Comparison of ENCODE assay signal across 19 cellular contexts in the genomic region with DNA sequence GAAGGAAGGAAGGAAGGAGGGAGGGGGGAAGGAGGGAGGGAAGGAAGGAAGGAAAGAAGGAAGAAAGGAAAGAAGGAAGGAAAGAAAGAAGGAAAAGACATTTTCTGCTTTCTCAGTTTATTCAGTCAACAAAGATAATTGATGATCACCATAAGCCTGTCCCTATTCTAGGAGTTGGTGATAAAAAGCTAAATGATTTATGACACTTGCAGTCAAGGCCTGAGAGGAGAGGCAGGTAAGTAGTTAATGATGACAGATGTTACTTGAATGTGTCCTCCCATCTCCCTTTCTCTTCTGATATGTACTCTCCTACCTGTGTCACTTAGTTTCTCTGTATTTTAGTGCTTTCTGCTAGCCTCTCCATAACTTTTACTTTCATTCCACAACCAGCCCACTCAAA.
"Had no signal": no experiment of that assay in that cellular context is flagged by ENCODE, and none has a peak within 500 bp of the region (broad histone marks: within the 10 kb centered on the region; RNA-seq: fewer than 3 reads in every experiment).

No MANE protein-coding gene starts in this region.

- DNase-seq: dermis blood vessel endothelial cell; esophagus squamous epithelium; foreskin fibroblast; glutamatergic neuron; islet precursor cell; left ventricle myocardium inferior; lower lobe of right lung; midbrain; nucleus accumbens; ovary; sigmoid colon; stimulated activated naive CD4-positive, alpha-beta T cell; stomach; substantia nigra; transverse colon had no signal

- ATAC-seq: gastroesophageal sphincter; lower lobe of right lung; natural killer cell treated with Interleukin-12 subunit alpha and Interleukin-12 subunit beta and Interleukin-15 and Interleukin-18, amount 100 ng/mL, for 72 hours had no signal

- H3K4me3 Mint-ChIP-seq: memory B cell; natural killer cell treated with Interleukin-12 subunit alpha and Interleukin-12 subunit beta and Interleukin-15 and Interleukin-18, amount 100 ng/mL, for 72 hours; neural progenitor cell had no signal

- H3K27me3 Mint-ChIP-seq: memory B cell; natural killer cell treated with Interleukin-12 subunit alpha and Interleukin-12 subunit beta and Interleukin-15 and Interleukin-18, amount 100 ng/mL, for 72 hours had no signal

- H3K4me1 Mint-ChIP-seq: memory B cell, neural progenitor cell had no signal

- H3K27ac Mint-ChIP-seq: memory B cell; natural killer cell treated with Interleukin-12 subunit alpha and Interleukin-12 subunit beta and Interleukin-15 and Interleukin-18, amount 100 ng/mL, for 72 hours; neural progenitor cell had no signal

- H3K36me3 Mint-ChIP-seq: memory B cell, neural progenitor cell had no signal

- H3K9me3 Mint-ChIP-seq: neural progenitor cell had no signal
